Comparison of ENCODE assay signal across 24 cellular contexts in genomic region chr10:115662424-115662823, GRCh38.
A peak's percentile ranks its signal among the peaks of the same experiment; 100 is the strongest.
DNase-seq lines count a peak whose midpoint lies in the region; ATAC-seq, FAIRE-seq and TF ChIP-seq lines count a peak whose summit lies in the region.
"Had no signal": no experiment of that assay in that cellular context is flagged by ENCODE, and none has a peak within 500 bp of the region (broad histone marks: within the 10 kb centered on the region; RNA-seq: fewer than 3 reads in every experiment).

No MANE protein-coding gene starts in this region.

- H3K4me3 ChIP-seq in HepG2 (replicated peaks in 1 of 3; ENCODE audit: insufficient read depth in 1 of 3, low read depth in 2 of 3, low read length in 3 of 3) (no peak overlapping the region), right lobe of liver (no peak overlapping the region), K562 (no peak overlapping the region), transverse colon (no peak overlapping the region)
- H3K4me3 ChIP-seq: BLaER1, GM12878 had no signal

- H3K27me3 ChIP-seq in HepG2 (ENCODE audit: control insufficient read depth in 1 of 2, insufficient read depth in 2 of 2, low read length in 2 of 2) (no peaks in the 10 kb centered on the region), right lobe of liver (no peaks in the 10 kb centered on the region), K562 (ENCODE audit: control insufficient read depth in 2 of 2, insufficient read depth in 2 of 2, low read length in 2 of 2) (no peaks in the 10 kb centered on the region), transverse colon (no peaks in the 10 kb centered on the region)
- H3K27me3 ChIP-seq: BE2C, BLaER1 had no signal

- no peaks in the 10 kb centered on the region for H3K9me1 ChIP-seq in K562 (ENCODE audit: control insufficient read depth, insufficient read depth, low read length)

- POLR2A ChIA-PET in HepG2 (lab: Yijun Ruan, JAX) (no interaction called here), K562 (lab: Yijun Ruan, JAX) (no interaction called here)

- no peak overlapping the region for H3K9ac ChIP-seq in HepG2 (ENCODE audit: insufficient read depth, low read depth, low read length)
- H3K9ac ChIP-seq in K562 (ENCODE audit: insufficient read depth in 1 of 2, low read depth in 2 of 2, low read length in 2 of 2), result no peak overlapping the region
- H3K9ac ChIP-seq: BLaER1 had no signal

- DNase-seq in HepG2 (ENCODE audit: low spot score), result no peak
- DNase-seq in right lobe of liver, result no peak
- DNase-seq in K562 (ENCODE audit: extremely low read depth in 1 of 4, low spot score in 3 of 4), result no peak
- DNase-seq in transverse colon, result no peak
- DNase-seq: ACHN; BE2C; C1 segment of cervical spinal cord; CD4-positive, alpha-beta memory T cell; CD4-positive, CD25-positive, alpha-beta regulatory T cell; CD8-positive, alpha-beta memory T cell; COR-L47; DMS 273 treated with DMSO at 0.1 percent for 48 hours; DMS153; DMS53; DMS79; DND-41; EL; GDM1 had no signal

- H3K9me3 ChIP-seq in HepG2 (ENCODE audit: low read length) (no peaks in the 10 kb centered on the region), right lobe of liver (no peaks in the 10 kb centered on the region), K562 (replicated peaks; ENCODE audit: control insufficient read depth, insufficient read depth, low read depth, low read length) (no peaks in the 10 kb centered on the region), transverse colon (no peaks in the 10 kb centered on the region)
- H3K9me3 ChIP-seq: BE2C, BLaER1 had no signal

- H3K79me2 ChIP-seq in HepG2 (ENCODE audit: insufficient read depth, low read length), result no peaks in the 10 kb centered on the region
- H3K79me2 ChIP-seq in K562 (ENCODE audit: control insufficient read depth, insufficient read depth, low read length), result no peaks in the 10 kb centered on the region

- H3K36me3 ChIP-seq in HepG2 (replicated peaks in 1 of 2; ENCODE audit: control insufficient read depth in 1 of 2, insufficient read depth in 2 of 2, low read length in 2 of 2) (no peaks in the 10 kb centered on the region), right lobe of liver (no peaks in the 10 kb centered on the region), K562 (ENCODE audit: control insufficient read depth, insufficient read depth, low read length) (no peaks in the 10 kb centered on the region), transverse colon (no peaks in the 10 kb centered on the region)
- H3K36me3 ChIP-seq: BE2C, BLaER1 had no signal

- H4K20me1 ChIP-seq in HepG2 (ENCODE audit: insufficient read depth, low read length) (no peaks in the 10 kb centered on the region), K562 (replicated peaks; ENCODE audit: control insufficient read depth, insufficient read depth, low read length) (no peaks in the 10 kb centered on the region)
- H4K20me1 ChIP-seq: BLaER1 had no signal

- BruUV-seq in HepG2 (replicated peaks; lab: Mats Ljungman, UMichigan) (no TSS peak), K562 (replicated peaks; lab: Mats Ljungman, UMichigan) (no TSS peak)

- CTCF ChIA-PET in HepG2 (lab: Yijun Ruan, JAX; ENCODE audit: low intra/inter-chr PET ratio, low total read pairs) (no interaction called here), K562 (lab: Yijun Ruan, JAX; ENCODE audit: low intra/inter-chr PET ratio) (no interaction called here)

- TF ChIP-seq CTCF in HepG2 (CRISPR knock-in tag; IDR thresholded peaks at IDR 0.05) (no peak), right lobe of liver (IDR thresholded peaks at IDR 0.05) (no peak), K562 (IDR thresholded peaks at IDR 0.05 in 2 of 3, conservative IDR thresholded peaks at IDR 0.05 in 1 of 3; ENCODE audit: insufficient read depth in 2 of 3, low read depth in 1 of 3, low read length in 3 of 3) (no peak), transverse colon (IDR thresholded peaks at IDR 0.05) (no peak)

- TF ChIP-seq POLR2A in HepG2 (IDR thresholded peaks at IDR 0.05; ENCODE audit: insufficient read depth in 1 of 2, low read depth in 2 of 2, low read length in 2 of 2) (no peak), right lobe of liver (IDR thresholded peaks at IDR 0.05) (no peak), K562 (conservative IDR thresholded peaks at IDR 0.05) (no peak), transverse colon (IDR thresholded peaks at IDR 0.05) (no peak)

- H3K4me1 ChIP-seq in HepG2 (ENCODE audit: insufficient read depth, low read length), result no peaks in the 10 kb centered on the region
- H3K4me1 ChIP-seq in right lobe of liver, result no peaks in the 10 kb centered on the region
- no peaks in the 10 kb centered on the region for H3K4me1 ChIP-seq in K562 (replicated peaks in 1 of 2; ENCODE audit: control insufficient read depth in 2 of 2, insufficient read depth in 2 of 2, low read length in 2 of 2)
- no peaks in the 10 kb centered on the region for H3K4me1 ChIP-seq in transverse colon
- H3K4me1 ChIP-seq: BE2C, BLaER1 had no signal

- H2AFZ ChIP-seq in HepG2 (ENCODE audit: low read length) (no peak overlapping the region), K562 (ENCODE audit: low read depth, low read length) (no peak overlapping the region)

- TF ChIP-seq EP300 in HepG2 (IDR thresholded peaks at IDR 0.05; ENCODE audit: low read depth in 2 of 2, low read length in 2 of 2), result no peak
- no peak for TF ChIP-seq EP300 in HepG2 (CRISPR knock-in tag; IDR thresholded peaks at IDR 0.05; ENCODE audit: borderline replicate concordance)
- TF ChIP-seq EP300 in K562 (IDR thresholded peaks at IDR 0.05; ENCODE audit: low read length), result no peak
- no peak for TF ChIP-seq EP300 in transverse colon (IDR thresholded peaks at IDR 0.05; ENCODE audit: low read depth)

- H3K27ac ChIP-seq in HepG2 (ENCODE audit: extremely low read length, insufficient read depth, low read length) (no peak overlapping the region), right lobe of liver (no peak overlapping the region), K562 (ENCODE audit: extremely low read depth, low read depth, low read length) (no peak overlapping the region), transverse colon (no peak overlapping the region)
- H3K27ac ChIP-seq: 22Rv1, BLaER1 had no signal

- H3K4me2 ChIP-seq in HepG2 (ENCODE audit: low read depth, low read length) (no peak overlapping the region), K562 (ENCODE audit: insufficient read depth, low read length) (no peak overlapping the region)
- H3K4me2 ChIP-seq: BLaER1 had no signal

- intact Hi-C loops in HepG2 (cut with micrococcal nuclease; ENCODE audit: unreplicated experiment) (no loop called here), right lobe of liver (cut with DNase I) (no loop called here), K562 (cut with micrococcal nuclease) (no loop called here), transverse colon (cut with DNase I; ENCODE audit: low total_unique reads) (no loop called here)

- FAIRE-seq in HepG2 (lab: Jason Lieb, UNC) (no peak), K562 (lab: Jason Lieb, UNC) (no peak)
- FAIRE-seq: GM12878, GM12892, GM18507 had no signal

- in situ Hi-C loops in HepG2 (cut with HindIII; ENCODE audit: extremely low pct_ligation_motif_present, low pct_unique_long_range_greater_than_20kb), result no loop called here
- in situ Hi-C loops in K562 (cut with MboI), result no loop called here
- in situ Hi-C loops in transverse colon (cut with MboI; ENCODE audit: low pct_ligation_motif_present in 1 of 4, low pct_unique_long_range_greater_than_20kb in 1 of 4, low sequenced_read_pairs in 3 of 4), result no loop called here

- no peak for TF ChIP-seq RAD21 in HepG2 (CRISPR knock-in tag; IDR thresholded peaks at IDR 0.05)
- TF ChIP-seq RAD21 in K562 (CRISPR knock-in tag; conservative IDR thresholded peaks at IDR 0.05 in 1 of 2, IDR thresholded peaks at IDR 0.05 in 1 of 2), result no peak

- ATAC-seq in HepG2 (no peak), right lobe of liver (no peak), K562 (no peak), GM21619 (IDR thresholded peaks at IDR 0.05; ENCODE audit: unreplicated experiment) (no peak)
- ATAC-seq: GM12878 had no signal

TF ChIP-seq in HepG2, 621 proteins besides CTCF, POLR2A, EP300 and RAD21:
- TF ChIP-seq MAFF (IDR thresholded peaks at IDR 0.05; ENCODE audit: low read depth, low read length) (peak; percentile 69), MAFK (conservative IDR thresholded peaks at IDR 0.05 in 1 of 2, IDR thresholded peaks at IDR 0.05 in 1 of 2; ENCODE audit: low read length in 2 of 2) (peak; percentile 63 to 85), CENPT (CRISPR knock-in tag; IDR thresholded peaks at IDR 0.05; ENCODE audit: low read depth) (no peak)

TF ChIP-seq in K562, 482 proteins besides CTCF, POLR2A, EP300 and RAD21:
- TF ChIP-seq ZNF316 (IDR thresholded peaks at IDR 0.05) (peak; percentile 53), SMARCE1 (IDR thresholded peaks at IDR 0.05) (no peak), MAFK (IDR thresholded peaks at IDR 0.05; ENCODE audit: low read length) (peak; percentile 21; the same call in 1 of the 2 replicates), MAFF (IDR thresholded peaks at IDR 0.05; ENCODE audit: low read length) (peak; percentile 14; the same call in 1 of the 2 replicates), TEAD1 (CRISPR knock-in tag; IDR thresholded peaks at IDR 0.05) (no peak), ELF1 (tag; IDR thresholded peaks at IDR 0.05) (no peak), HMG20A (CRISPR knock-in tag; conservative IDR thresholded peaks at IDR 0.05) (no peak), C11orf30 (IDR thresholded peaks at IDR 0.05; ENCODE audit: low read depth) (0 out of 2 replicates have a peak, but pooled peaks have one; percentile 21), ERF (CRISPR knock-in tag; IDR thresholded peaks at IDR 0.05) (no peak), PPARD (CRISPR knock-in tag; IDR thresholded peaks at IDR 0.05) (no peak), GABPA (tag; conservative IDR thresholded peaks at IDR 0.05; ENCODE audit: low read depth) (no peak), MBD2 (IDR thresholded peaks at IDR 0.05; ENCODE audit: borderline replicate concordance, low read depth) (no peak), ZNF431 (CRISPR knock-in tag; IDR thresholded peaks at IDR 0.05) (no peak), ZC3H4 (CRISPR knock-in tag; IDR thresholded peaks at IDR 0.05; ENCODE audit: borderline replicate concordance) (no peak)
TF ChIP-seq in K562: peak in this region for 4.

Comparison
In these comparisons a context has a peak if more than half of its experiments do, and no peak if none do; other contexts are left out.
1. Of the 241 proteins assayed by ChIP-seq in both HepG2 and K562: peak only in HepG2: none; only in K562: none; in both: MAFF and MAFK; in neither: 239.